In genomic region chr3:104537323-104537722, GRCh38 we compare ENCODE assay signal across 25 cellular contexts.
"Had no signal": no experiment of that assay in that cellular context is flagged by ENCODE, and none has a peak within 500 bp of the region (broad histone marks: within the 10 kb centered on the region; RNA-seq: fewer than 3 reads in every experiment).

No MANE protein-coding gene starts in this region.

- H3K4me3 ChIP-seq: colonic mucosa, esophagus squamous epithelium, gastrocnemius medialis, heart right ventricle, left lung, lower lobe of right lung, mucosa of descending colon had no signal

- DNase-seq: colonic mucosa; cortex of kidney; effector CD8-positive, alpha-beta T cell; effector memory CD8-positive, alpha-beta T cell; endodermal cell; erythroblast; esophagus squamous epithelium; foreskin fibroblast; foreskin melanocyte; gastrocnemius medialis; glutamatergic neuron; head of caudate nucleus; heart right ventricle; hippocampal formation; left cardiac atrium; left lung; left ventricle myocardium superior; lower lobe of right lung; mesenchymal stem cell; mucosa of descending colon; naive B cell had no signal

- FAIRE-seq: endometrium, islet of Langerhans, keratinocyte had no signal

- H3K27me3 ChIP-seq: colonic mucosa, esophagus squamous epithelium, gastrocnemius medialis, heart right ventricle, left lung had no signal

- H3K9me3 ChIP-seq: colonic mucosa, gastrocnemius medialis had no signal

- H3K36me3 ChIP-seq: colonic mucosa, esophagus squamous epithelium, gastrocnemius medialis, heart right ventricle, left lung, lower lobe of right lung had no signal

- H3K27ac ChIP-seq: colonic mucosa, epithelial cell of prostate, esophagus squamous epithelium, gastrocnemius medialis, heart right ventricle, left lung, lower lobe of right lung had no signal

- H3K4me1 ChIP-seq: colonic mucosa, esophagus squamous epithelium, gastrocnemius medialis, heart right ventricle, left lung, lower lobe of right lung had no signal
